ENCODE assay signal across 8 cellular contexts in genomic region chr15:28288845-28289693, GRCh38. TPM values are rescaled to one million over a fixed set of nuclear protein-coding genes. Genes with fewer than 3 reads are reported as not detected.
DNase-seq lines count a peak whose midpoint lies in the region; ATAC-seq and TF ChIP-seq lines count a peak whose summit lies in the region.
"Not testable (repeated sequence)": the region's sequence is repeated elsewhere in the genome, so short reads cannot be mapped to it uniquely, and the experiment has no call there.

No MANE protein-coding gene starts in this region.

- ATAC-seq in GM18511 (IDR thresholded peaks at IDR 0.05; ENCODE audit: unreplicated experiment), result peak; percentile 86
- peak; percentile 79 for ATAC-seq in GM19395 (IDR thresholded peaks at IDR 0.05; ENCODE audit: unreplicated experiment)
- ATAC-seq in GM21717 (IDR thresholded peaks at IDR 0.05; ENCODE audit: unreplicated experiment), result peak; percentile 70
- peak; percentile 65 for ATAC-seq in HG02973 (IDR thresholded peaks at IDR 0.05; ENCODE audit: unreplicated experiment)
- peak; percentile 58 for ATAC-seq in HG03439 (IDR thresholded peaks at IDR 0.05; ENCODE audit: unreplicated experiment)
- peak; percentile 40 for ATAC-seq in stimulated activated naive CD8-positive, alpha-beta T cell treated with anti-CD3 and anti-CD28 coated beads, Interleukin-15, amount 100 ng/mL, for 72 hours

- peaks cover 70% of the 10 kb centered on the region for H3K36me3 Mint-ChIP-seq in MCF 10A (ENCODE audit: insufficient read depth, unreplicated experiment)

- not testable (repeated sequence) for H3K4me3 Mint-ChIP-seq in MCF 10A (ENCODE audit: unreplicated experiment); stimulated activated naive CD8-positive, alpha-beta T cell treated with anti-CD3 and anti-CD28 coated beads, Interleukin-15, amount 100 ng/mL, for 72 hours

- not testable (repeated sequence) for H3K27me3 Mint-ChIP-seq in MCF 10A (ENCODE audit: insufficient read depth, unreplicated experiment); stimulated activated naive CD8-positive, alpha-beta T cell treated with anti-CD3 and anti-CD28 coated beads, Interleukin-15, amount 100 ng/mL, for 72 hours

- POLR2A ChIA-PET in MCF 10A (lab: Yijun Ruan, JAX), result not testable (repeated sequence)

- BruUV-seq in MCF 10A (replicated peaks; lab: Mats Ljungman, UMichigan), result not testable (repeated sequence)

- CTCF ChIA-PET in MCF 10A (lab: Yijun Ruan, JAX), result interaction anchor here (0.7 kb wide), 1 partner anchor 16 kb away, joined by 3 read pairs; no protein-coding TSS in a partner anchor

- peak; percentile 31 for DNase-seq in NOMO-1 treated with DMSO at 0.1 percent for 48 hours (lab: John Stamatoyannopoulos, UW; ENCODE audit: unreplicated experiment)
- DNase-seq in MCF 10A (ENCODE audit: unreplicated experiment); stimulated activated naive CD8-positive, alpha-beta T cell treated with anti-CD3 and anti-CD28 coated beads, Interleukin-15, amount 100 ng/mL, for 72 hours: not testable (repeated sequence)

- not testable (repeated sequence) for H3K9me3 Mint-ChIP-seq in MCF 10A (ENCODE audit: unreplicated experiment)
- H3K9me3 Mint-ChIP-seq in stimulated activated naive CD8-positive, alpha-beta T cell treated with anti-CD3 and anti-CD28 coated beads, Interleukin-15, amount 100 ng/mL, for 72 hours, result peaks cover 15 to 18% of the 10 kb centered on the region in 2 donors

- not testable (repeated sequence) for TF ChIP-seq CTCF in MCF 10A (IDR thresholded peaks at IDR 0.05; ENCODE audit: unreplicated experiment)

- H3K4me1 Mint-ChIP-seq in MCF 10A (ENCODE audit: insufficient read depth, unreplicated experiment), result not testable (repeated sequence)
- H3K4me1 Mint-ChIP-seq in stimulated activated naive CD8-positive, alpha-beta T cell treated with anti-CD3 and anti-CD28 coated beads, Interleukin-15, amount 100 ng/mL, for 72 hours, result peaks cover 22% of the 10 kb centered on the region

- H3K27ac Mint-ChIP-seq in MCF 10A (ENCODE audit: low read depth, unreplicated experiment), result peak overlapping the region; percentile 23
- peak overlapping the region; percentile 10 to 21 for H3K27ac Mint-ChIP-seq in stimulated activated naive CD8-positive, alpha-beta T cell treated with anti-CD3 and anti-CD28 coated beads, Interleukin-15, amount 100 ng/mL, for 72 hours

- intact Hi-C loops in MCF 10A (cut with micrococcal nuclease), result not testable (repeated sequence)

RNA-seq across cellular contexts. Expression of gene HERC2, which starts 32.9 kb away (rescaled TPM):
- total RNA-seq in MCF 10A (2022), result 64.5 and 65.2 TPM in 2 replicates
